ENCODE assay signal across 13 cellular contexts in the genomic region with DNA sequence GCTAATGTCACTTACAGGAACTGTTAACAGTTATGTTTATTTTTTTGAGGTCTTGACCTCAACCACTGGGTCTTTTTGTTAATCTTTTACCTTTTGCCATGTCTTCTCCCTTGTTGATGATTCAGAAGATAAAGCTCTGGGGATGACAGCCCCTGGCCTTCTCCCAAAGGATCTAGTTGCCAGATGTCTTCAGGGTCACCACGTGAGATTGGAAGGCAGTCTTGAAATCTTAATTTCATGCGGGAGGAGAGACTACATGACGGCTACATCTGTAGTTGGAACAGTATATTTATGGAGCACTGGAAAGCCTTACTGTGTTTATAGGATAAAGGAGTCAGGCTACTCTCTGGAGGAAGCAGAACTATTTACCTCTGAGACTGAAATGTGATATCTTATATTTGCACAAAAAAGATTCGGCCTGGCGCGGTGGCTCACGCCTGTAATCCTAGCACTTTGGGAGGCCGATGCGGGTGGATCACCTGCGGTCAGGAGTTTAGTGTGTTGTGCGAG. TPM values are rescaled to one million over a fixed set of nuclear protein-coding genes. Genes with fewer than 3 reads are reported as not detected.
DNase-seq lines count a peak whose midpoint lies in the region; ATAC-seq and TF ChIP-seq lines count a peak whose summit lies in the region.
"Had no signal": no experiment of that assay in that cellular context is flagged by ENCODE, and none has a peak within 500 bp of the region (broad histone marks: within the 10 kb centered on the region; RNA-seq: fewer than 3 reads in every experiment).

No MANE protein-coding gene starts in this region.

- H4K91ac ChIP-seq in mesenchymal stem cell (ENCODE audit: low read length), result no peak overlapping the region

- no peaks in the 10 kb centered on the region for H3K27me3 Mint-ChIP-seq in activated naive CD8-positive, alpha-beta T cell treated with anti-CD3 and anti-CD28 coated beads, Interleukin-2, amount 10 ng/mL, durations not matched to agents 7 days and 5 days

- H3K27me3 ChIP-seq in DND-41 (ENCODE audit: insufficient read depth, low read length, poor library complexity) (no peaks in the 10 kb centered on the region), mesenchymal stem cell (ENCODE audit: control insufficient read depth in 1 of 2, insufficient read depth in 1 of 2, low read length in 2 of 2) (no peaks in the 10 kb centered on the region)
- H3K27me3 ChIP-seq: brain microvascular endothelial cell had no signal

- ATAC-seq in DND-41 (ENCODE audit: insufficient read depth, low read depth), result no peak
- ATAC-seq in activated naive CD8-positive, alpha-beta T cell treated with anti-CD3 and anti-CD28 coated beads, Interleukin-2, amount 10 ng/mL, durations not matched to agents 7 days and 5 days (ENCODE audit: low read depth), result no peak
- no peak for ATAC-seq in HG03039 (IDR thresholded peaks at IDR 0.05; ENCODE audit: unreplicated experiment)
- no peak for ATAC-seq in HG03439 (IDR thresholded peaks at IDR 0.05; ENCODE audit: unreplicated experiment)

- peaks cover 38% of the 10 kb centered on the region for H3K4me1 ChIP-seq in DND-41 (ENCODE audit: insufficient read depth, low read length)
- H3K4me1 ChIP-seq in mesenchymal stem cell (ENCODE audit: control insufficient read depth, insufficient read depth, low read depth, low read length), result peaks cover 6% of the 10 kb centered on the region

- no peak overlapping the region for H2BK5ac ChIP-seq in mesenchymal stem cell (ENCODE audit: low read depth, low read length, poor library complexity, severe bottlenecking)

- POLR2A ChIA-PET in activated naive CD8-positive, alpha-beta T cell treated with anti-CD3 and anti-CD28 coated beads, Interleukin-2, amount 10 ng/mL, durations not matched to agents 7 days and 5 days (lab: Charles Lee), result interaction anchor here (0.6 kb wide), 1 partner anchor 56 kb away, joined by 4 read pairs; no protein-coding TSS in a partner anchor

- TF ChIP-seq CTCF in AG10803 (conservative IDR thresholded peaks at IDR 0.05; ENCODE audit: low read length), result no peak
- TF ChIP-seq CTCF in DND-41 (IDR thresholded peaks at IDR 0.05; ENCODE audit: borderline replicate concordance, extremely low read depth, low read length, poor library complexity, severe bottlenecking), result no peak

- WGBS in mesenchymal stem cell, result 67% methylated on average over 7 of the region's 11 CpGs

- H3K36me3 ChIP-seq in DND-41 (ENCODE audit: insufficient read depth, low read length) (peaks cover 62% of the 10 kb centered on the region), mesenchymal stem cell (ENCODE audit: control insufficient read depth in 1 of 2, insufficient read depth in 2 of 2, low read depth in 1 of 2, low read length in 2 of 2) (peaks cover 23 to 37% of the 10 kb centered on the region in 2 experiments)

- H3K23ac ChIP-seq in mesenchymal stem cell (ENCODE audit: low read length in 2 of 2), result no peak overlapping the region

- peaks cover 70% of the 10 kb centered on the region; the same call in 1 of the 2 replicates for H4K20me1 ChIP-seq in DND-41 (ENCODE audit: insufficient read depth, low read length)

- peaks cover 74% of the 10 kb centered on the region for H3K79me2 ChIP-seq in DND-41 (ENCODE audit: insufficient read depth, low read length)

- H3K9ac ChIP-seq in DND-41 (ENCODE audit: low read depth, low read length) (no peak overlapping the region), mesenchymal stem cell (ENCODE audit: low read length) (no peak overlapping the region)

- H3K14ac ChIP-seq in mesenchymal stem cell (ENCODE audit: low read length in 2 of 2), result no peak overlapping the region

- H2BK12ac ChIP-seq in mesenchymal stem cell (ENCODE audit: low read length in 2 of 2), result no peak overlapping the region

- no peaks in the 10 kb centered on the region for H3K9me3 ChIP-seq in DND-41 (ENCODE audit: insufficient read depth, low read length, severe bottlenecking)
- H3K9me3 ChIP-seq in mesenchymal stem cell (ENCODE audit: control insufficient read depth, low read length), result no peaks in the 10 kb centered on the region

- H3K9me3 Mint-ChIP-seq in activated naive CD8-positive, alpha-beta T cell treated with anti-CD3 and anti-CD28 coated beads, Interleukin-2, amount 10 ng/mL, durations not matched to agents 7 days and 5 days, result no peaks in the 10 kb centered on the region

- no peak overlapping the region for H2BK120ac ChIP-seq in mesenchymal stem cell (ENCODE audit: low read depth, low read length)

- peak overlapping the region; percentile 46 for H3K27ac Mint-ChIP-seq in activated naive CD8-positive, alpha-beta T cell treated with anti-CD3 and anti-CD28 coated beads, Interleukin-2, amount 10 ng/mL, durations not matched to agents 7 days and 5 days

- no peak overlapping the region for H3K4ac ChIP-seq in mesenchymal stem cell (ENCODE audit: low read depth in 1 of 2, low read length in 2 of 2)

- no peak overlapping the region for H4K8ac ChIP-seq in mesenchymal stem cell (ENCODE audit: low read length)

- peaks cover 31% of the 10 kb centered on the region for H3K79me1 ChIP-seq in mesenchymal stem cell (replicated peaks; ENCODE audit: low read length, poor library complexity, severe bottlenecking)

- no peak overlapping the region for H3K4me3 ChIP-seq in AG10803 (ENCODE audit: low read length)
- no peak overlapping the region for H3K4me3 ChIP-seq in DND-41 (ENCODE audit: low read depth in 1 of 2, low read length in 2 of 2)
- no peak overlapping the region for H3K4me3 ChIP-seq in mesenchymal stem cell (ENCODE audit: insufficient read depth in 1 of 2, low read depth in 1 of 2, low read length in 2 of 2)

- no peak overlapping the region for H2AFZ ChIP-seq in DND-41 (ENCODE audit: low read depth, low read length)
- H2AFZ ChIP-seq in mesenchymal stem cell (ENCODE audit: low read depth, low read length), result no peak overlapping the region

- peak; percentile 25 for DNase-seq in AG10803 (ENCODE audit: low read depth)
- no peak for DNase-seq in DND-41
- no peak for DNase-seq in activated naive CD8-positive, alpha-beta T cell treated with anti-CD3 and anti-CD28 coated beads, Interleukin-2, amount 10 ng/mL, durations not matched to agents 7 days and 5 days
- peak; percentile 63 for DNase-seq in mesenchymal stem cell
- no peak for DNase-seq in GF-D8 (lab: John Stamatoyannopoulos, UW)
- no peak for DNase-seq in NCI-H1105 treated with DMSO at 0.1 percent for 48 hours (lab: John Stamatoyannopoulos, UW)
- DNase-seq: activated CD8-positive, alpha-beta memory T cell treated with anti-CD3 and anti-CD28 coated beads, Interleukin-2, amount 50 U/mL, for 48 hours; brain microvascular endothelial cell; DMS79 treated with DMSO at 0.1 percent for 48 hours; NCI-H1694 had no signal

- H3K4me2 ChIP-seq in DND-41 (ENCODE audit: insufficient read depth, low read length) (no peak overlapping the region), mesenchymal stem cell (ENCODE audit: low read length, poor library complexity, severe bottlenecking) (no peak overlapping the region)

- H3K18ac ChIP-seq in mesenchymal stem cell (ENCODE audit: low read depth in 1 of 2, low read length in 2 of 2), result no peak overlapping the region

- peak overlapping the region; percentile 12; the same call in 1 of the 2 replicates for H3K27ac ChIP-seq in DND-41 (ENCODE audit: low read length)
- no peak overlapping the region for H3K27ac ChIP-seq in mesenchymal stem cell (ENCODE audit: low read length, poor library complexity, severe bottlenecking)
- H3K27ac ChIP-seq: brain microvascular endothelial cell had no signal

- H3K4me3 Mint-ChIP-seq in activated naive CD8-positive, alpha-beta T cell treated with anti-CD3 and anti-CD28 coated beads, Interleukin-2, amount 10 ng/mL, durations not matched to agents 7 days and 5 days, result peak overlapping the region; percentile 28

- H2AK5ac ChIP-seq in mesenchymal stem cell (ENCODE audit: low read length, severe bottlenecking), result no peak overlapping the region

- peaks cover 38% of the 10 kb centered on the region for H3K4me1 Mint-ChIP-seq in activated naive CD8-positive, alpha-beta T cell treated with anti-CD3 and anti-CD28 coated beads, Interleukin-2, amount 10 ng/mL, durations not matched to agents 7 days and 5 days

- H2BK15ac ChIP-seq in mesenchymal stem cell (ENCODE audit: low read depth, poor library complexity, severe bottlenecking), result no peak overlapping the region

- H3K36me3 Mint-ChIP-seq in activated naive CD8-positive, alpha-beta T cell treated with anti-CD3 and anti-CD28 coated beads, Interleukin-2, amount 10 ng/mL, durations not matched to agents 7 days and 5 days, result peaks cover 14% of the 10 kb centered on the region

RNA-seq across cellular contexts. Expression of gene MLEC, which starts 5.6 kb away (rescaled TPM):
- 10 to 100 TPM; 64.5 to 76.1 TPM for total RNA-seq in activated naive CD8-positive, alpha-beta T cell treated with anti-CD3 and anti-CD28 coated beads, Interleukin-2, amount 10 ng/mL, durations not matched to agents 7 days and 5 days
- polyA plus RNA-seq in mesenchymal stem cell (2013, experiment 1 of 2), result 87.1 TPM
- polyA plus RNA-seq in mesenchymal stem cell (2013, experiment 2 of 2), result 87.6 TPM

RNA-seq across cellular contexts. Expression of gene UNC119B, which starts 17.7 kb away (rescaled TPM):
- total RNA-seq in activated naive CD8-positive, alpha-beta T cell treated with anti-CD3 and anti-CD28 coated beads, Interleukin-2, amount 10 ng/mL, durations not matched to agents 7 days and 5 days, result 10 to 100 TPM; 19.5 to 23.7 TPM
- 14.0 TPM for polyA plus RNA-seq in mesenchymal stem cell (2013, experiment 1 of 2)
- polyA plus RNA-seq in mesenchymal stem cell (2013, experiment 2 of 2), result 13.8 TPM

RNA-seq across cellular contexts. Expression of gene ACADS, which starts 33.0 kb away (rescaled TPM):
- total RNA-seq in activated naive CD8-positive, alpha-beta T cell treated with anti-CD3 and anti-CD28 coated beads, Interleukin-2, amount 10 ng/mL, durations not matched to agents 7 days and 5 days, result 10 to 100 TPM; 17.1 to 22.0 TPM
- polyA plus RNA-seq in mesenchymal stem cell (2013, experiment 1 of 2), result 3.6 TPM
- 3.7 TPM for polyA plus RNA-seq in mesenchymal stem cell (2013, experiment 2 of 2)

RNA-seq across cellular contexts. Expression of gene CABP1, which starts 52.2 kb away (rescaled TPM):
- 1 to 10 TPM; 1.4 to 1.7 TPM for total RNA-seq in activated naive CD8-positive, alpha-beta T cell treated with anti-CD3 and anti-CD28 coated beads, Interleukin-2, amount 10 ng/mL, durations not matched to agents 7 days and 5 days
- not detected for polyA plus RNA-seq in mesenchymal stem cell (2013, experiment 1 of 2)
- not detected for polyA plus RNA-seq in mesenchymal stem cell (2013, experiment 2 of 2)
- total RNA-seq: T-helper 2 cell treated with Interferon-gamma antibody and Interleukin-4, amounts not matched to agents 100 ng/mL and 5 ng/mL, for 36 hours had no signal

Comparison
In these comparisons a context has a peak if more than half of its experiments do, and no peak if none do; other contexts are left out.
1. DNase-seq: peak in AG10803 (single experiment) and mesenchymal stem cell (single experiment); none in DND-41 (single experiment), activated naive CD8-positive, alpha-beta T cell treated with anti-CD3 and anti-CD28 coated beads, Interleukin-2, amount 10 ng/mL, durations not matched to agents 7 days and 5 days (single experiment), GF-D8 (single experiment) and NCI-H1105 treated with DMSO at 0.1 percent for 48 hours (single experiment).